ENCODE assay signal across 8 cellular contexts in genomic region chr21:45403825-45404725, GRCh38. TPM values are rescaled to one million over a fixed set of nuclear protein-coding genes. Genes with fewer than 3 reads are reported as not detected.
DNase-seq lines count a peak whose midpoint lies in the region; ATAC-seq and TF ChIP-seq lines count a peak whose summit lies in the region.

No MANE protein-coding gene starts in this region.

- intact Hi-C loops in ovary (cut with DNase I): loop anchor here in 1 of 4 donors (10.0 kb wide), 1 partner anchor 109 kb away; no protein-coding TSS in a partner anchor

- TF ChIP-seq EP300 in SK-N-SH (IDR thresholded peaks at IDR 0.05; ENCODE audit: borderline replicate concordance in 1 of 2, low read depth in 1 of 2, low read length in 1 of 2) (no peak), ovary (IDR thresholded peaks at IDR 0.05) (no peak)

- peaks cover 29% of the 10 kb centered on the region for H4K20me1 ChIP-seq in SK-N-SH (ENCODE audit: insufficient read depth)

- H3K36me3 ChIP-seq in SK-N-SH (replicated peaks in 1 of 2; ENCODE audit: control insufficient read depth in 1 of 2, insufficient read depth in 2 of 2, low read length in 1 of 2) (peaks cover 3 to 6% of the 10 kb centered on the region in 2 experiments), ovary (no peaks in the 10 kb centered on the region)

- H3K9ac ChIP-seq in SK-N-SH: peak overlapping the region; percentile 53; the same call in 1 of the 2 replicates

- H3K4me1 ChIP-seq in SK-N-SH (ENCODE audit: control insufficient read depth in 1 of 2, insufficient read depth in 2 of 2, low read depth in 1 of 2, low read length in 1 of 2) (peaks cover 6 to 31% of the 10 kb centered on the region in 2 experiments; a peak in 1 of 4 replicates), ovary (ENCODE audit: insufficient read depth) (peaks cover 9% of the 10 kb centered on the region)

- peaks cover 5% of the 10 kb centered on the region for H3F3A ChIP-seq in SK-N-SH (replicated peaks; ENCODE audit: insufficient read depth)

- peak overlapping the region; percentile 76 for H2AFZ ChIP-seq in SK-N-SH (ENCODE audit: low read depth)

- POLR2A ChIA-PET in SK-N-SH (lab: Yijun Ruan, JAX): no interaction called here

- peak overlapping the region; percentile 43 to 54 for H3K4me3 ChIP-seq in SK-N-SH (ENCODE audit: low read depth in 2 of 2, low read length in 1 of 2)
- H3K4me3 ChIP-seq in fibroblast of the aortic adventitia (ENCODE audit: low read depth, low read length): peak overlapping the region; percentile 56
- H3K4me3 ChIP-seq in ovary: peak overlapping the region; percentile 51

- DNase-seq in DMS 273 (lab: John Stamatoyannopoulos, UW; ENCODE audit: unreplicated experiment) (peak; percentile 63), SK-N-SH (no peak), fibroblast of the aortic adventitia (ENCODE audit: low read depth) (peak; percentile 55), ovary (peak; percentile 79 to 85 (median 84)), NCI-H1694 treated with DMSO at 0.1 percent for 48 hours (lab: John Stamatoyannopoulos, UW) (no peak), ecto neural progenitor cell (ENCODE audit: low spot score) (no peak)
- DNase-seq in stimulated activated CD4-positive, alpha-beta T cell treated with anti-CD3 and anti-CD28 coated beads, Interleukin-4, amount 100 ng/mL, for 1 hour: no peak

- no peak overlapping the region for H3K27ac ChIP-seq in SK-N-SH (ENCODE audit: low read depth in 2 of 2, low read length in 1 of 2)
- peak overlapping the region; percentile 44 to 87 for H3K27ac ChIP-seq in ovary

- 56% methylated on average over 29 of the region's 38 CpGs for WGBS in SK-N-SH (ENCODE audit: low lambda C conversion rate)
- 11 to 19% (median 17%) methylated on average over 37 to 38 of the region's 38 CpGs for WGBS in ovary, 3 donors

- H3K9me3 ChIP-seq in SK-N-SH: peaks cover 8% of the 10 kb centered on the region
- no peaks in the 10 kb centered on the region for H3K9me3 ChIP-seq in ovary

- H3K9me2 ChIP-seq in SK-N-SH: no peaks in the 10 kb centered on the region

- H3K27me3 ChIP-seq in SK-N-SH (ENCODE audit: insufficient read depth): no peaks in the 10 kb centered on the region
- no peaks in the 10 kb centered on the region for H3K27me3 ChIP-seq in ovary

- no peak for TF ChIP-seq POLR2A in ovary (IDR thresholded peaks at IDR 0.05)

- H3K4me2 ChIP-seq in SK-N-SH: peak overlapping the region; percentile 79

- TF ChIP-seq RAD21 in SK-N-SH (IDR thresholded peaks at IDR 0.05; ENCODE audit: low read length): no peak

- CTCF ChIA-PET in SK-N-SH (lab: Yijun Ruan, JAX): interaction anchor here (0.6 to 1.0 kb wide), 2 partner anchors 8 to 27 kb away, joined by 3 to 5 read pairs; no protein-coding TSS in a partner anchor

- TF ChIP-seq CTCF in SK-N-SH (IDR thresholded peaks at IDR 0.05) (no peak), fibroblast of the aortic adventitia (IDR thresholded peaks at IDR 0.05; ENCODE audit: insufficient read depth, low read length) (no peak), ovary (IDR thresholded peaks at IDR 0.05) (no peak)

- H3K79me2 ChIP-seq in SK-N-SH (ENCODE audit: insufficient read depth): peaks cover 36% of the 10 kb centered on the region

- ATAC-seq in HG02884 (IDR thresholded peaks at IDR 0.05; ENCODE audit: unreplicated experiment): no peak

TF ChIP-seq in SK-N-SH, 30 proteins besides CTCF, POLR2A, EP300 and RAD21:
- TF ChIP-seq MEF2A (IDR thresholded peaks at IDR 0.05; ENCODE audit: borderline replicate concordance, low read depth) (no peak), FOXJ3 (CRISPR knock-in tag; IDR thresholded peaks at IDR 0.05) (no peak), FOSL2 (IDR thresholded peaks at IDR 0.05; ENCODE audit: borderline replicate concordance, low read depth) (no peak), TEAD4 (IDR thresholded peaks at IDR 0.05; ENCODE audit: borderline replicate concordance, insufficient read depth) (no peak), IRF3 (IDR thresholded peaks at IDR 0.05; ENCODE audit: low read depth, low read length) (no peak), GATA2 (CRISPR knock-in tag; IDR thresholded peaks at IDR 0.05) (no peak), CHD2 (IDR thresholded peaks at IDR 0.05; ENCODE audit: low read length, partially characterized antibody) (no peak)

RNA-seq across cellular contexts. Expression of gene COL18A1, which starts 0.9 kb away (rescaled TPM):
- polyA plus RNA-seq in SK-N-SH (2012; rRNA removed) (93.6 and 118 TPM in 2 replicates), ovary (100 to 1,000 TPM in 1 of 2 donors, 10 to 100 TPM in 1; 11.1 to 201 TPM)
- polyA plus RNA-seq in SK-N-SH (2012; cell fraction: cytosol; rRNA removed): 51.8 and 89.1 TPM in 2 replicates
- 287 and 525 TPM in 2 replicates for polyA plus RNA-seq in SK-N-SH (2012; cell fraction: nucleus; rRNA removed)
- total RNA-seq in fibroblast of the aortic adventitia (ENCODE audit: low replicate concordance) (56.5 and 57.9 TPM in 2 replicates), ovary (100 to 1,000 TPM; 141 to 353 (median 270) TPM)

Comparison
In these comparisons a context has a peak if more than half of its experiments do, and no peak if none do; other contexts are left out.
1. DNase-seq: peak in DMS 273 (single experiment), fibroblast of the aortic adventitia (single experiment) and ovary (5 of 5); none in SK-N-SH (single experiment), NCI-H1694 treated with DMSO at 0.1 percent for 48 hours (single experiment), stimulated activated CD4-positive, alpha-beta T cell treated with anti-CD3 and anti-CD28 coated beads, Interleukin-4, amount 100 ng/mL, for 1 hour (single experiment) and ecto neural progenitor cell (single experiment).
2. H3K27ac ChIP-seq: peak in ovary (2 of 2); none in SK-N-SH (0 of 2).
3. Peak in every context shown above with its lines, with median percentiles within 50 percentile points of each other: H3K4me3 ChIP-seq.